Comparison of ENCODE assay signal across 1 cellular context in genomic region chr11:45804806-45805304, GRCh38.
TF ChIP-seq lines count a peak whose summit lies in the region.

SLC35C1 (plus strand) TSS chr11:45805149; CDS start chr11:45805802, 653 bp downstream.

TF ChIP-seq in HepG2, 621 proteins besides CTCF, POLR2A, EP300 and RAD21 (continued from another document and continues in another):
- TF ChIP-seq ZNF281 (CRISPR knock-in tag; IDR thresholded peaks at IDR 0.05; ENCODE audit: borderline replicate concordance) (no peak), TP53 (CRISPR knock-in tag; conservative IDR thresholded peaks at IDR 0.05) (no peak), FOXA3 (CRISPR knock-in tag; IDR thresholded peaks at IDR 0.05) (0 out of 2 replicates have a peak, but pooled peaks have one; percentile 10), ZNF766 (CRISPR knock-in tag; IDR thresholded peaks at IDR 0.05; ENCODE audit: borderline replicate concordance) (0 out of 2 replicates have a peak, but pooled peaks have one; percentile 47), MXD4 (CRISPR knock-in tag; IDR thresholded peaks at IDR 0.05) (no peak), FOXK1 (CRISPR knock-in tag; IDR thresholded peaks at IDR 0.05; ENCODE audit: borderline replicate concordance, low read depth) (peak; percentile 55), SP5 (CRISPR knock-in tag; IDR thresholded peaks at IDR 0.05; ENCODE audit: borderline replicate concordance, low read depth) (peak; percentile 82), RFXAP (CRISPR knock-in tag; IDR thresholded peaks at IDR 0.05; ENCODE audit: borderline replicate concordance) (0 out of 2 replicates have a peak, but pooled peaks have one; percentile 33), ZBTB4 (CRISPR knock-in tag; IDR thresholded peaks at IDR 0.05; ENCODE audit: borderline replicate concordance) (0 out of 2 replicates have a peak, but pooled peaks have one; percentile 35), ZNF563 (CRISPR knock-in tag; IDR thresholded peaks at IDR 0.05) (0 out of 2 replicates have a peak, but pooled peaks have one; percentile 8), ZNF619 (CRISPR knock-in tag; IDR thresholded peaks at IDR 0.05) (0 out of 2 replicates have a peak, but pooled peaks have one; percentile 24), SMC3 (IDR thresholded peaks at IDR 0.05; ENCODE audit: low read length) (no peak), PHF8 (CRISPR knock-in tag; IDR thresholded peaks at IDR 0.05) (peak; percentile 44), STAT5B (CRISPR knock-in tag; IDR thresholded peaks at IDR 0.05) (no peak), ZNF484 (CRISPR knock-in tag; IDR thresholded peaks at IDR 0.05; ENCODE audit: borderline replicate concordance, low read depth) (no peak), ZNF432 (CRISPR knock-in tag; IDR thresholded peaks at IDR 0.05; ENCODE audit: borderline replicate concordance) (no peak), ATF7-NPFF (CRISPR knock-in tag; IDR thresholded peaks at IDR 0.05; ENCODE audit: low read depth) (peak; percentile 76; the same call in 1 of the 2 replicates), PAXIP1 (CRISPR knock-in tag; conservative IDR thresholded peaks at IDR 0.05) (peak; percentile 45; the same call in 1 of the 2 replicates), ZSCAN21 (CRISPR knock-in tag; IDR thresholded peaks at IDR 0.05; ENCODE audit: borderline replicate concordance) (peak; percentile 67), THAP11 (CRISPR knock-in tag; IDR thresholded peaks at IDR 0.05) (peak; percentile 57; the same call in 1 of the 2 replicates), MEIS1 (CRISPR knock-in tag; IDR thresholded peaks at IDR 0.05; ENCODE audit: borderline replicate concordance) (peak; percentile 43; the same call in 1 of the 2 replicates), ZNF18 (CRISPR knock-in tag; IDR thresholded peaks at IDR 0.05; ENCODE audit: insufficient replicate concordance) (no peak), ZNF260 (CRISPR knock-in tag; IDR thresholded peaks at IDR 0.05; ENCODE audit: borderline replicate concordance, low read depth) (no peak), HNF1A (IDR thresholded peaks at IDR 0.05; ENCODE audit: low read depth) (no peak), HNF1A (CRISPR knock-in tag; IDR thresholded peaks at IDR 0.05; ENCODE audit: borderline replicate concordance) (0 out of 2 replicates have a peak, but pooled peaks have one; percentile 32), HNRNPLL (IDR thresholded peaks at IDR 0.05; ENCODE audit: low read depth, low read length, poor library complexity, severe bottlenecking) (peak; percentile 79), IRF2 (CRISPR knock-in tag; IDR thresholded peaks at IDR 0.05) (peak; percentile 49), THRA (CRISPR knock-in tag; IDR thresholded peaks at IDR 0.05; ENCODE audit: borderline replicate concordance) (peak; percentile 26; the same call in 1 of the 2 replicates), MED13 (CRISPR knock-in tag; IDR thresholded peaks at IDR 0.05) (peak; percentile 51; the same call in 1 of the 2 replicates), MAZ (IDR thresholded peaks at IDR 0.05; ENCODE audit: borderline replicate concordance, low read depth, low read length) (peak; percentile 35), MAZ (CRISPR knock-in tag; IDR thresholded peaks at IDR 0.05; ENCODE audit: low read depth) (no peak), TEAD2 (CRISPR knock-in tag; IDR thresholded peaks at IDR 0.05) (no peak), TSC22D2 (CRISPR knock-in tag; IDR thresholded peaks at IDR 0.05; ENCODE audit: borderline replicate concordance) (0 out of 2 replicates have a peak, but pooled peaks have one; percentile 65)
- TF ChIP-seq, protein P1, sequence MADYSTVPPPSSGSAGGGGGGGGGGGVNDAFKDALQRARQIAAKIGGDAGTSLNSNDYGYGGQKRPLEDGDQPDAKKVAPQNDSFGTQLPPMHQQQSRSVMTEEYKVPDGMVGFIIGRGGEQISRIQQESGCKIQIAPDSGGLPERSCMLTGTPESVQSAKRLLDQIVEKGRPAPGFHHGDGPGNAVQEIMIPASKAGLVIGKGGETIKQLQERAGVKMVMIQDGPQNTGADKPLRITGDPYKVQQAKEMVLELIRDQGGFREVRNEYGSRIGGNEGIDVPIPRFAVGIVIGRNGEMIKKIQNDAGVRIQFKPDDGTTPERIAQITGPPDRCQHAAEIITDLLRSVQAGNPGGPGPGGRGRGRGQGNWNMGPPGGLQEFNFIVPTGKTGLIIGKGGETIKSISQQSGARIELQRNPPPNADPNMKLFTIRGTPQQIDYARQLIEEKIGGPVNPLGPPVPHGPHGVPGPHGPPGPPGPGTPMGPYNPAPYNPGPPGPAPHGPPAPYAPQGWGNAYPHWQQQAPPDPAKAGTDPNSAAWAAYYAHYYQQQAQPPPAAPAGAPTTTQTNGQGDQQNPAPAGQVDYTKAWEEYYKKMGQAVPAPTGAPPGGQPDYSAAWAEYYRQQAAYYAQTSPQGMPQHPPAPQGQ (CRISPR knock-in tag; IDR thresholded peaks at IDR 0.05; ENCODE audit: borderline replicate concordance): no peak
- TF ChIP-seq, protein P2, sequence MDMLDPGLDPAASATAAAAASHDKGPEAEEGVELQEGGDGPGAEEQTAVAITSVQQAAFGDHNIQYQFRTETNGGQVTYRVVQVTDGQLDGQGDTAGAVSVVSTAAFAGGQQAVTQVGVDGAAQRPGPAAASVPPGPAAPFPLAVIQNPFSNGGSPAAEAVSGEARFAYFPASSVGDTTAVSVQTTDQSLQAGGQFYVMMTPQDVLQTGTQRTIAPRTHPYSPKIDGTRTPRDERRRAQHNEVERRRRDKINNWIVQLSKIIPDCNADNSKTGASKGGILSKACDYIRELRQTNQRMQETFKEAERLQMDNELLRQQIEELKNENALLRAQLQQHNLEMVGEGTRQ (IDR thresholded peaks at IDR 0.05; ENCODE audit: low read depth, low read length): 0 out of 2 replicates have a peak, but pooled peaks have one; percentile 15
- TF ChIP-seq, protein P2 (CRISPR knock-in tag; IDR thresholded peaks at IDR 0.05; ENCODE audit: borderline replicate concordance): peak; percentile 79
